8 cellular contexts compared by ENCODE assay signal in genomic region chr20:461254-462198, GRCh38. TPM values are rescaled to one million over a fixed set of nuclear protein-coding genes. Genes with fewer than 3 reads are reported as not detected.
A peak's percentile ranks its signal among the peaks of the same experiment; 100 is the strongest.
DNase-seq lines count a peak whose midpoint lies in the region; ATAC-seq and TF ChIP-seq lines count a peak whose summit lies in the region.

No MANE protein-coding gene starts in this region.

- no peaks in the 10 kb centered on the region for H3K4me1 ChIP-seq in NT2/D1 (ENCODE audit: insufficient read depth, insufficient read length)
- peaks cover 18% of the 10 kb centered on the region for H3K4me1 ChIP-seq in foreskin keratinocyte
- peaks cover 30% of the 10 kb centered on the region for H3K4me1 ChIP-seq in upper lobe of right lung

- H3K36me3 ChIP-seq in NT2/D1 (ENCODE audit: insufficient read depth, insufficient read length, low read length) (no peaks in the 10 kb centered on the region), upper lobe of right lung (no peaks in the 10 kb centered on the region)

- intact Hi-C loops in upper lobe of right lung (cut with DNase I): no loop called here

- TF ChIP-seq CTCF in AG10803 (conservative IDR thresholded peaks at IDR 0.05; ENCODE audit: low read length) (no peak), foreskin keratinocyte (conservative IDR thresholded peaks at IDR 0.05) (no peak), omental fat pad (IDR thresholded peaks at IDR 0.05) (no peak), upper lobe of right lung (IDR thresholded peaks at IDR 0.05) (no peak)

- peaks cover 9% of the 10 kb centered on the region for H3K27me3 ChIP-seq in NT2/D1 (ENCODE audit: insufficient read depth, insufficient read length)
- no peaks in the 10 kb centered on the region for H3K27me3 ChIP-seq in foreskin keratinocyte
- H3K27me3 ChIP-seq in upper lobe of right lung: no peaks in the 10 kb centered on the region

- H3K9me3 ChIP-seq in NT2/D1 (ENCODE audit: insufficient read depth, low read length): no peaks in the 10 kb centered on the region
- H3K9me3 ChIP-seq in upper lobe of right lung: no peaks in the 10 kb centered on the region

- peak overlapping the region; percentile 92 for H3K9ac ChIP-seq in NT2/D1 (ENCODE audit: insufficient read length, low read depth)

- DNase-seq in AG10803 (ENCODE audit: low read depth) (peak; percentile 56), NT2/D1 (ENCODE audit: low read depth, low spot score) (peak; percentile 20), foreskin keratinocyte (peak; percentile 7 to 33), omental fat pad (ENCODE audit: low spot score) (no peak), upper lobe of right lung (peak; percentile 84)
- DNase-seq in activated T-helper 9 cell treated with anti-CD3 and anti-CD28 coated beads, Interleukin-2, amount 50 U/mL, for 16 hours (ENCODE audit: low read depth): peak; percentile 35

- H3K27ac ChIP-seq in foreskin keratinocyte (peak overlapping the region; percentile 73), upper lobe of right lung (peak overlapping the region; percentile 89)

- peak overlapping the region; percentile 85 for H3K4me3 ChIP-seq in AG10803 (ENCODE audit: low read length)
- peak overlapping the region; percentile 85 for H3K4me3 ChIP-seq in NT2/D1 (ENCODE audit: insufficient read length, low read depth)
- peak overlapping the region; percentile 91 for H3K4me3 ChIP-seq in upper lobe of right lung

- ATAC-seq in GM18870 (IDR thresholded peaks at IDR 0.05; ENCODE audit: unreplicated experiment) (peak; percentile 24), HG03108 (IDR thresholded peaks at IDR 0.05; ENCODE audit: unreplicated experiment) (peak; percentile 22), foreskin keratinocyte (peak; percentile 68), omental fat pad (ENCODE audit: low FRiP score) (peak; percentile 64), upper lobe of right lung (peak; percentile 70)

RNA-seq across cellular contexts. Expression of gene TBC1D20, which starts 0.8 kb away (rescaled TPM):
- 23.0 and 28.8 TPM in 2 replicates for total RNA-seq in foreskin keratinocyte
- polyA plus RNA-seq in foreskin keratinocyte: 14.7 and 16.4 TPM in 2 replicates
- 10 to 100 TPM; 37.2 to 60.6 (median 53.3) TPM for total RNA-seq in omental fat pad
- total RNA-seq in upper lobe of right lung: 38.4 TPM

RNA-seq across cellular contexts. Expression of gene RBCK1, which starts 53.4 kb away (rescaled TPM):
- total RNA-seq in foreskin keratinocyte (81.2 and 198 TPM in 2 replicates), omental fat pad (10 to 100 TPM; 49.9 to 88.1 (median 52.9) TPM), upper lobe of right lung (101 TPM)
- 115 and 292 TPM in 2 replicates for polyA plus RNA-seq in foreskin keratinocyte
